ENCODE assay signal across 17 cellular contexts in the genomic region with DNA sequence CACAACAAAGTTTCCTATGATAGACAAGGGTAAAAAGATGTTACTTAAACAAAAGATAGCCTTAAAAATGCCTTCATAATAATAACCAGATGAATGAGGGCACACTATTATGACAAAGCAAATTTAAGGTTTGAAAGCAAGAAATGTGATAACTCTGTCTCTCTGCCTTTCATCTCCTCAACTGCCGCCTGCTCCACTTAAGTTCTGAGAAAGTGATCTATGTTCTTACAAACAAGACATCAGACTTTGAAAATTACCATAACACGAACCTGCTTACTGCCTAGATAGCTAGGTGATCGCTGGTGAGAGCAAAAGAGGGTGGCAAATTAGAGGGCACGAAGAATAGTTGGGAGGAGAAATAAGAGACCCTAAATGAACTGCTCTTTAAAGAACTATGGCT. TPM values are rescaled to one million over a fixed set of nuclear protein-coding genes. Genes with fewer than 3 reads are reported as not detected.
A peak's percentile ranks its signal among the peaks of the same experiment; 100 is the strongest.
DNase-seq lines count a peak whose midpoint lies in the region; ATAC-seq, FAIRE-seq and TF ChIP-seq lines count a peak whose summit lies in the region.
"Had no signal": no experiment of that assay in that cellular context is flagged by ENCODE, and none has a peak within 500 bp of the region (broad histone marks: within the 10 kb centered on the region; RNA-seq: fewer than 3 reads in every experiment).

No MANE protein-coding gene starts in this region.

- peak overlapping the region in 1 of 2 donors; percentile 2 for H3K4me3 Mint-ChIP-seq in activated T-cell treated with anti-CD3 and anti-CD28 coated beads, Interleukin-2, amount 50 U/mL, for 72 hours
- H3K4me3 Mint-ChIP-seq in activated naive CD8-positive, alpha-beta T cell treated with anti-CD3 and anti-CD28 coated beads for 36 hours = no peak overlapping the region
- peak overlapping the region; percentile 30 for H3K4me3 Mint-ChIP-seq in natural killer cell treated with Interleukin-12 subunit alpha and Interleukin-12 subunit beta and Interleukin-15 and Interleukin-18, amount 100 ng/mL, for 72 hours
- H3K4me3 Mint-ChIP-seq: B cell, H9 had no signal

- H3K27ac Mint-ChIP-seq in activated T-cell treated with anti-CD3 and anti-CD28 coated beads, Interleukin-2, amount 50 U/mL, for 72 hours = peak overlapping the region; percentile 53
- H3K27ac Mint-ChIP-seq in activated naive CD8-positive, alpha-beta T cell treated with anti-CD3 and anti-CD28 coated beads for 36 hours = peak overlapping the region; percentile 32
- H3K27ac Mint-ChIP-seq in natural killer cell treated with Interleukin-12 subunit alpha and Interleukin-12 subunit beta and Interleukin-15 and Interleukin-18, amount 100 ng/mL, for 72 hours = peak overlapping the region; percentile 29 to 76
- H3K27ac Mint-ChIP-seq: B cell, H9 had no signal

- H3K27me3 Mint-ChIP-seq in activated T-cell treated with anti-CD3 and anti-CD28 coated beads, Interleukin-2, amount 50 U/mL, for 72 hours (ENCODE audit: low read depth) = no peaks in the 10 kb centered on the region
- H3K27me3 Mint-ChIP-seq in activated naive CD8-positive, alpha-beta T cell treated with anti-CD3 and anti-CD28 coated beads for 36 hours = no peaks in the 10 kb centered on the region
- no peaks in the 10 kb centered on the region for H3K27me3 Mint-ChIP-seq in natural killer cell treated with Interleukin-12 subunit alpha and Interleukin-12 subunit beta and Interleukin-15 and Interleukin-18, amount 100 ng/mL, for 72 hours
- H3K27me3 Mint-ChIP-seq: B cell had no signal

- peak; percentile 48 for FAIRE-seq in D721Med (lab: Jason Lieb, UNC)
- FAIRE-seq in HTR-8/SVneo (lab: Jason Lieb, UNC) = no peak
- FAIRE-seq: G401.6, HepG2 had no signal

- DNase-seq in activated T-cell treated with anti-CD3 and anti-CD28 coated beads, Interleukin-2, amount 50 U/mL, for 72 hours = no peak
- DNase-seq in activated T-cell treated with anti-CD3 and anti-CD28 coated beads, Interleukin-2, amount 50 U/mL, for 1 hour = no peak
- DNase-seq in D721Med (ENCODE audit: insufficient read length, low spot score) (no peak), ACHN (no peak), HTR-8/SVneo (ENCODE audit: insufficient read length, low spot score) (no peak)
- no peak for DNase-seq in activated naive CD8-positive, alpha-beta T cell treated with anti-CD3 and anti-CD28 coated beads for 36 hours
- DNase-seq in natural killer cell treated with Interleukin-12 subunit alpha and Interleukin-12 subunit beta and Interleukin-15 and Interleukin-18, amount 100 ng/mL, for 72 hours (ENCODE audit: low spot score) = no peak
- DNase-seq: DND-41, H9, KG1, NCI-H1436 treated with DMSO at 0.1 percent for 48 hours, NCI-H2029 treated with DMSO at 0.1 percent for 48 hours, NCI-H774, PC-3 had no signal

- H3K4me1 Mint-ChIP-seq in activated T-cell treated with anti-CD3 and anti-CD28 coated beads, Interleukin-2, amount 50 U/mL, for 72 hours (ENCODE audit: low read depth) = peaks cover 33% of the 10 kb centered on the region
- H3K4me1 Mint-ChIP-seq in activated naive CD8-positive, alpha-beta T cell treated with anti-CD3 and anti-CD28 coated beads for 36 hours = peaks cover 36% of the 10 kb centered on the region
- H3K4me1 Mint-ChIP-seq in natural killer cell treated with Interleukin-12 subunit alpha and Interleukin-12 subunit beta and Interleukin-15 and Interleukin-18, amount 100 ng/mL, for 72 hours (ENCODE audit: low read depth in 2 of 2) = peaks cover 50 to 60% of the 10 kb centered on the region in 2 donors
- H3K4me1 Mint-ChIP-seq: H9 had no signal

- H3K9me3 Mint-ChIP-seq in activated T-cell treated with anti-CD3 and anti-CD28 coated beads, Interleukin-2, amount 50 U/mL, for 72 hours = peaks cover 12 to 13% of the 10 kb centered on the region in 2 donors
- peaks cover 29% of the 10 kb centered on the region for H3K9me3 Mint-ChIP-seq in activated naive CD8-positive, alpha-beta T cell treated with anti-CD3 and anti-CD28 coated beads for 36 hours
- peaks cover 6% of the 10 kb centered on the region for H3K9me3 Mint-ChIP-seq in natural killer cell treated with Interleukin-12 subunit alpha and Interleukin-12 subunit beta and Interleukin-15 and Interleukin-18, amount 100 ng/mL, for 72 hours

- in situ Hi-C loops in ACHN (cut with HindIII; ENCODE audit: low pct_ligation_motif_present, low pct_unique_long_range_greater_than_20kb, low sequenced_read_pairs) = no loop called here

- TF ChIP-seq CTCF in D721Med (IDR thresholded peaks at IDR 0.05; ENCODE audit: insufficient read depth, missing control alignments) = no peak

- peaks cover 32 to 54% of the 10 kb centered on the region in 2 donors for H3K36me3 Mint-ChIP-seq in activated T-cell treated with anti-CD3 and anti-CD28 coated beads, Interleukin-2, amount 50 U/mL, for 72 hours (ENCODE audit: insufficient read depth in 2 of 2)
- H3K36me3 Mint-ChIP-seq in activated naive CD8-positive, alpha-beta T cell treated with anti-CD3 and anti-CD28 coated beads for 36 hours = peaks cover 86% of the 10 kb centered on the region
- peaks cover 51% of the 10 kb centered on the region for H3K36me3 Mint-ChIP-seq in natural killer cell treated with Interleukin-12 subunit alpha and Interleukin-12 subunit beta and Interleukin-15 and Interleukin-18, amount 100 ng/mL, for 72 hours

- no peak for ATAC-seq in activated T-cell treated with anti-CD3 and anti-CD28 coated beads, Interleukin-2, amount 50 U/mL, for 72 hours (replicated peaks in 1 of 2)
- ATAC-seq in natural killer cell treated with Interleukin-12 subunit alpha and Interleukin-12 subunit beta and Interleukin-15 and Interleukin-18, amount 100 ng/mL, for 72 hours = no peak
- ATAC-seq: HepG2, PC-3 had no signal

RNA-seq across cellular contexts. Expression of a gene that starts 13.2 kb away (rescaled TPM):
- 10 to 100 TPM; 22.7 to 24.2 TPM for total RNA-seq in activated T-cell treated with anti-CD3 and anti-CD28 coated beads, Interleukin-2, amount 50 U/mL, for 72 hours
- total RNA-seq in activated naive CD8-positive, alpha-beta T cell treated with anti-CD3 and anti-CD28 coated beads for 36 hours = 10 to 100 TPM; 35.0 to 36.5 TPM
- total RNA-seq in natural killer cell treated with Interleukin-12 subunit alpha and Interleukin-12 subunit beta and Interleukin-15 and Interleukin-18, amount 100 ng/mL, for 72 hours = 100 to 1,000 TPM in 1 of 2 donors, 10 to 100 TPM in 1; 61.0 to 101 TPM
